11 cellular contexts compared by ENCODE assay signal in the genomic region with DNA sequence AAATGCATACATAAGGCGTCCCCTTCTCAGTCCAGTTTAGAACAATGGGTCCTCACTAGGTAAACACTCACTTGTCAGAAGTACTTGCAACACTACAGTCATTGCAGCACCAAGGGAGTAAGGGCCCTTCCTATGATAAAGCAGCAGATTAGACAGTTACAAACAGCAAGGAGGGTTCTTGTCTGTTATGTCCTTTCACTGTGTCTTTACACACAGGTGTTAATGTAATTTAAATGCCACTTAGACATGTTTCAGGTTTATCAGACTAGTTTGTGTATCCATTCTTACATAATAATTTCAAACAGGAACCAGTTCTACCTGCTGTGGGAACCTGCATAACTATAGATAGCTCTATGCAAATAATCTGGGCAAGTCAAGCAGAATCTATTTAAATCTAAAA.
A peak's percentile ranks its signal among the peaks of the same experiment; 100 is the strongest.
DNase-seq lines count a peak whose midpoint lies in the region; ATAC-seq, FAIRE-seq and TF ChIP-seq lines count a peak whose summit lies in the region.
"Had no signal": no experiment of that assay in that cellular context is flagged by ENCODE, and none has a peak within 500 bp of the region (broad histone marks: within the 10 kb centered on the region; RNA-seq: fewer than 3 reads in every experiment).

No MANE protein-coding gene starts in this region.

- ATAC-seq in GM21390 (IDR thresholded peaks at IDR 0.05; ENCODE audit: unreplicated experiment), result peak; percentile 94
- peak; percentile 90 for ATAC-seq in HG03342 (IDR thresholded peaks at IDR 0.05; ENCODE audit: unreplicated experiment)
- ATAC-seq in activated T-cell treated with anti-CD3 and anti-CD28 coated beads, Interleukin-2, amount 50 U/mL, for 72 hours (replicated peaks in 1 of 2), result no peak
- no peak for ATAC-seq in sciatic nerve
- ATAC-seq: K562 had no signal

- H3K4me1 Mint-ChIP-seq in activated T-cell treated with anti-CD3 and anti-CD28 coated beads, Interleukin-2, amount 50 U/mL, for 72 hours (ENCODE audit: low read depth), result no peaks in the 10 kb centered on the region

- peaks cover 0 to 2% of the 10 kb centered on the region in 2 donors for H3K36me3 Mint-ChIP-seq in activated T-cell treated with anti-CD3 and anti-CD28 coated beads, Interleukin-2, amount 50 U/mL, for 72 hours (ENCODE audit: insufficient read depth in 2 of 2)

- no peak for DNase-seq in GM12892 (ENCODE audit: insufficient read length)
- DNase-seq in bronchial epithelial cell (ENCODE audit: low read depth), result peak; percentile 27
- no peak for DNase-seq in dedifferentiated amniotic fluid mesenchymal stem cell (ENCODE audit: extremely low spot score)
- no peak for DNase-seq in activated T-cell treated with anti-CD3 and anti-CD28 coated beads, Interleukin-2, amount 50 U/mL, for 72 hours
- DNase-seq in sciatic nerve (ENCODE audit: low spot score), result no peak
- DNase-seq in EL, result no peak
- DNase-seq: DMS79; stimulated activated CD4-positive, alpha-beta T cell treated with anti-CD3 and anti-CD28 coated beads, Interleukin-4, amount 100 ng/mL, for 4 hours had no signal

- H3K27me3 Mint-ChIP-seq in activated T-cell treated with anti-CD3 and anti-CD28 coated beads, Interleukin-2, amount 50 U/mL, for 72 hours (ENCODE audit: low read depth), result no peaks in the 10 kb centered on the region

- H3K27me3 ChIP-seq in bronchial epithelial cell (ENCODE audit: control insufficient read depth, insufficient read depth, low read length), result no peaks in the 10 kb centered on the region

- TF ChIP-seq POLR2A in GM12892 (IDR thresholded peaks at IDR 0.05; ENCODE audit: low read depth, low read length), result no peak

- intact Hi-C loops in sciatic nerve (cut with DNase I), result no loop called here

- H3K9me3 Mint-ChIP-seq in activated T-cell treated with anti-CD3 and anti-CD28 coated beads, Interleukin-2, amount 50 U/mL, for 72 hours, result peaks cover 2 to 11% of the 10 kb centered on the region in 2 donors

- no peak overlapping the region for H3K27ac Mint-ChIP-seq in activated T-cell treated with anti-CD3 and anti-CD28 coated beads, Interleukin-2, amount 50 U/mL, for 72 hours

- H3K36me3 ChIP-seq in bronchial epithelial cell (ENCODE audit: control insufficient read depth, insufficient read depth, low read length), result no peaks in the 10 kb centered on the region

- FAIRE-seq in GM12892 (lab: Jason Lieb, UNC) (peak; percentile 93), bronchial epithelial cell (lab: Jason Lieb, UNC) (no peak)
- FAIRE-seq: K562 had no signal

- H3K4me3 Mint-ChIP-seq in activated T-cell treated with anti-CD3 and anti-CD28 coated beads, Interleukin-2, amount 50 U/mL, for 72 hours, result no peak overlapping the region

- no peak for TF ChIP-seq CTCF in bronchial epithelial cell (IDR thresholded peaks at IDR 0.05; ENCODE audit: insufficient read depth, low read length, severe bottlenecking)

- no peak overlapping the region for H3K4me3 ChIP-seq in bronchial epithelial cell (ENCODE audit: low read depth, low read length)
- H3K4me3 ChIP-seq: K562 had no signal

Comparison
In these comparisons a context has a peak if more than half of its experiments do, and no peak if none do; other contexts are left out.
1. ATAC-seq: peak in GM21390 (single experiment) and HG03342 (single experiment); none in activated T-cell treated with anti-CD3 and anti-CD28 coated beads, Interleukin-2, amount 50 U/mL, for 72 hours (0 of 2) and sciatic nerve (single experiment).